ENCODE assay signal across 24 cellular contexts in genomic region chr4:96676754-96677435, GRCh38.
"Had no signal": no experiment of that assay in that cellular context is flagged by ENCODE, and none has a peak within 500 bp of the region (broad histone marks: within the 10 kb centered on the region; RNA-seq: fewer than 3 reads in every experiment).

No MANE protein-coding gene starts in this region.

- H3K4me1 ChIP-seq: Peyer's patch, SJSA1 had no signal

- H3K27ac ChIP-seq: HL-60, PC-9, Peyer's patch, SJSA1, SK-N-MC had no signal

- H3K4me3 ChIP-seq: MG63, PC-9, Peyer's patch, SJSA1, SK-N-MC had no signal

- FAIRE-seq: HTR-8/SVneo had no signal

- H2AFZ ChIP-seq: PC-9 had no signal

- DNase-seq: Karpas-422; KG1; MG63; NCI-H1092; NCI-H1105 treated with DMSO at 0.1 percent for 48 hours; NCI-H1436; NCI-H187; NCI-H2029; NCI-H2081 treated with DMSO at 0.1 percent for 48 hours; NCI-H2171; NCI-H446; NCI-H510A; NCI-H524 treated with DMSO at 0.1 percent for 48 hours; NCI-H69; NCI-H774; NK-92 treated with Interleukin-12 subunit alpha and Interleukin-12 subunit beta, amount 100 ng/mL, for 24 hours; PC-9; Peyer's patch; SIG-M5 had no signal

- ATAC-seq: Right ventricle myocardium inferior had no signal

- H3K4me2 ChIP-seq: PC-9 had no signal

- H3K9me3 ChIP-seq: MG63, Peyer's patch, SJSA1 had no signal

- H3K27me3 ChIP-seq: MG63, Peyer's patch, SJSA1 had no signal

- H3K36me3 ChIP-seq: MG63, Peyer's patch, SJSA1 had no signal
